8 cellular contexts compared by ENCODE assay signal in genomic region chr17:28720247-28720996, GRCh38. TPM values are rescaled to one million over a fixed set of nuclear protein-coding genes. Genes with fewer than 3 reads are reported as not detected.
DNase-seq lines count a peak whose midpoint lies in the region; ATAC-seq and TF ChIP-seq lines count a peak whose summit lies in the region.

No MANE protein-coding gene starts in this region.

- ATAC-seq in CD4-positive, CD25-positive, alpha-beta regulatory T cell (ENCODE audit: low read depth in 2 of 2) = no peak
- ATAC-seq in right lobe of liver (no peak), thoracic aorta (ENCODE audit: insufficient number of reproducible peaks, low FRiP score, low read depth) (no peak), HG03045 (IDR thresholded peaks at IDR 0.05; ENCODE audit: unreplicated experiment) (no peak)

- peaks cover 28% of the 10 kb centered on the region for H3K79me2 ChIP-seq in Karpas-422 (ENCODE audit: low read length)

- TF ChIP-seq CTCF in ascending aorta (IDR thresholded peaks at IDR 0.05) (no peak), right lobe of liver (IDR thresholded peaks at IDR 0.05) (no peak), thoracic aorta (IDR thresholded peaks at IDR 0.05) (no peak)

- H4K20me1 ChIP-seq in Karpas-422 (ENCODE audit: insufficient read depth, low read depth, low read length) = peaks cover 28% of the 10 kb centered on the region; the same call in 1 of the 2 replicates

- no peak for TF ChIP-seq POLR2A in right lobe of liver (IDR thresholded peaks at IDR 0.05)

- no peaks in the 10 kb centered on the region for H3K9me2 ChIP-seq in Karpas-422 (replicated peaks; ENCODE audit: insufficient read depth, low read length)

- H3K4me3 Mint-ChIP-seq in CD4-positive, CD25-positive, alpha-beta regulatory T cell = peak overlapping the region; percentile 93 to 100 (median 99)

- H3K36me3 ChIP-seq in CD4-positive, CD25-positive, alpha-beta regulatory T cell (ENCODE audit: control insufficient read depth, insufficient read depth, low read length) = peaks cover 34% of the 10 kb centered on the region
- peaks cover 36% of the 10 kb centered on the region for H3K36me3 ChIP-seq in Karpas-422 (ENCODE audit: insufficient read depth, low read length)
- H3K36me3 ChIP-seq in ascending aorta = peaks cover 26 to 41% of the 10 kb centered on the region in 2 donors
- H3K36me3 ChIP-seq in right lobe of liver = peaks cover 6 to 36% (median 23%) of the 10 kb centered on the region in 4 donors
- peaks cover 34% of the 10 kb centered on the region for H3K36me3 ChIP-seq in thoracic aorta

- peaks cover 4 to 68% (median 36%) of the 10 kb centered on the region in 4 donors for H3K4me1 Mint-ChIP-seq in CD4-positive, CD25-positive, alpha-beta regulatory T cell

- H3K27ac Mint-ChIP-seq in CD4-positive, CD25-positive, alpha-beta regulatory T cell = peak overlapping the region; percentile 94 to 99 (median 99)

- peaks cover 29% of the 10 kb centered on the region for H3K27me3 Mint-ChIP-seq in CD4-positive, CD25-positive, alpha-beta regulatory T cell

- WGBS in right lobe of liver (ENCODE audit: insufficient coverage, low coverage, low lambda C conversion rate, missing lambda C conversion rate) = 3% methylated on average over 22 of the region's 30 CpGs

- peak overlapping the region; percentile 90 for H3K27ac ChIP-seq in CD4-positive, CD25-positive, alpha-beta regulatory T cell (ENCODE audit: insufficient read depth, low read length, poor library complexity, severe bottlenecking)
- H3K27ac ChIP-seq in Karpas-422 (ENCODE audit: low read length) (peak overlapping the region; percentile 92), ascending aorta (peak overlapping the region; percentile 98), right lobe of liver (peak overlapping the region; percentile 38 to 74 (median 67)), thoracic aorta (peak overlapping the region; percentile 94 to 98)

- DNase-seq in CD4-positive, CD25-positive, alpha-beta regulatory T cell = peak in 1 of 3 donors; percentile 65
- peak; percentile 68 for DNase-seq in Karpas-422
- DNase-seq in ascending aorta (ENCODE audit: low spot score in 2 of 2) = no peak
- no peak for DNase-seq in right lobe of liver
- no peak for DNase-seq in thoracic aorta (ENCODE audit: low spot score)
- no peak for DNase-seq in NCI-H510A treated with DMSO at 0.1 percent for 48 hours (lab: John Stamatoyannopoulos, UW)
- DNase-seq in GOT3 (lab: John Stamatoyannopoulos, UW) = no peak

- H3K9me3 Mint-ChIP-seq in CD4-positive, CD25-positive, alpha-beta regulatory T cell = no peaks in the 10 kb centered on the region

- peaks cover 41% of the 10 kb centered on the region for H3K4me1 ChIP-seq in CD4-positive, CD25-positive, alpha-beta regulatory T cell (ENCODE audit: control insufficient read depth, insufficient read depth, low read length, poor library complexity, severe bottlenecking)
- peaks cover 46% of the 10 kb centered on the region for H3K4me1 ChIP-seq in Karpas-422 (ENCODE audit: low read length)
- peaks cover 15 to 44% of the 10 kb centered on the region in 2 donors for H3K4me1 ChIP-seq in ascending aorta
- peaks cover 0 to 23% (median 10%) of the 10 kb centered on the region in 4 donors for H3K4me1 ChIP-seq in right lobe of liver
- H3K4me1 ChIP-seq in thoracic aorta (ENCODE audit: control insufficient read depth in 1 of 2, low read depth in 2 of 2) = peaks cover 32 to 59% of the 10 kb centered on the region in 2 donors

- no peaks in the 10 kb centered on the region for H3K9me3 ChIP-seq in CD4-positive, CD25-positive, alpha-beta regulatory T cell (ENCODE audit: control insufficient read depth in 2 of 2, low read length in 2 of 2)
- H3K9me3 ChIP-seq in Karpas-422 (ENCODE audit: low read length) = no peaks in the 10 kb centered on the region
- no peaks in the 10 kb centered on the region for H3K9me3 ChIP-seq in ascending aorta
- no peaks in the 10 kb centered on the region for H3K9me3 ChIP-seq in right lobe of liver
- H3K9me3 ChIP-seq in thoracic aorta = no peaks in the 10 kb centered on the region

- peak overlapping the region; percentile 85 for H3K4me3 ChIP-seq in CD4-positive, CD25-positive, alpha-beta regulatory T cell (ENCODE audit: low read depth, low read length)
- peak overlapping the region; percentile 95 for H3K4me3 ChIP-seq in Karpas-422 (ENCODE audit: low read length)
- peak overlapping the region; percentile 82 to 85 for H3K4me3 ChIP-seq in ascending aorta
- H3K4me3 ChIP-seq in right lobe of liver = peak overlapping the region; percentile 81 to 99 (median 87)
- H3K4me3 ChIP-seq in thoracic aorta = peak overlapping the region; percentile 80

- H3K27me3 ChIP-seq in CD4-positive, CD25-positive, alpha-beta regulatory T cell (ENCODE audit: control insufficient read depth, insufficient read depth, low read length) = peaks cover 7% of the 10 kb centered on the region
- no peaks in the 10 kb centered on the region for H3K27me3 ChIP-seq in Karpas-422 (ENCODE audit: low read length)
- H3K27me3 ChIP-seq in ascending aorta = no peaks in the 10 kb centered on the region
- no peaks in the 10 kb centered on the region for H3K27me3 ChIP-seq in right lobe of liver
- no peaks in the 10 kb centered on the region for H3K27me3 ChIP-seq in thoracic aorta (replicated peaks; ENCODE audit: insufficient read depth)

- intact Hi-C loops in ascending aorta (cut with DNase I) (loop anchor here (10.0 kb wide), 1 partner anchor 394 kb away; no protein-coding TSS in a partner anchor), right lobe of liver (cut with DNase I) (no loop called here)

- H3K36me3 Mint-ChIP-seq in CD4-positive, CD25-positive, alpha-beta regulatory T cell = peaks cover 44% of the 10 kb centered on the region

- peak overlapping the region; percentile 96 for H3K9ac ChIP-seq in Karpas-422 (ENCODE audit: low read length)

- peak overlapping the region; percentile 98 for H3K4me2 ChIP-seq in Karpas-422 (ENCODE audit: low read depth, low read length, poor library complexity, severe bottlenecking)

- H2AFZ ChIP-seq in Karpas-422 (ENCODE audit: low read length) = no peak overlapping the region

RNA-seq across cellular contexts. Expression of gene RPL23A, which starts 0.6 kb away (rescaled TPM):
- total RNA-seq in CD4-positive, CD25-positive, alpha-beta regulatory T cell = 2,050 TPM
- polyA plus RNA-seq in CD4-positive, CD25-positive, alpha-beta regulatory T cell = 1,000 to 10,000 TPM; 4,206 to 5,707 (median 4,669) TPM
- 1,170 and 1,763 TPM in 2 replicates for total RNA-seq in Karpas-422 (2014; rRNA removed; shearing (Covaris generic); ENCODE audit: low replicate concordance)
- total RNA-seq in ascending aorta = 491 TPM
- 100 to 1,000 TPM; 212 to 464 (median 362) TPM for total RNA-seq in right lobe of liver
- 100 to 1,000 TPM; 279 to 387 TPM for total RNA-seq in thoracic aorta

RNA-seq across cellular contexts. Expression of gene RAB34, which starts 2.8 kb away (rescaled TPM):
- total RNA-seq in CD4-positive, CD25-positive, alpha-beta regulatory T cell = 4.0 TPM
- polyA plus RNA-seq in CD4-positive, CD25-positive, alpha-beta regulatory T cell = 10 to 100 TPM in 1 of 4 donors, 1 to 10 TPM in 3; 6.6 to 11.5 (median 6.9) TPM
- total RNA-seq in Karpas-422 (2014; rRNA removed; shearing (Covaris generic); ENCODE audit: low replicate concordance) = not detected in 2 replicates
- total RNA-seq in ascending aorta (172 TPM), right lobe of liver (10 to 100 TPM in 1 of 6 experiments, 1 to 10 TPM in 5; 2.5 to 12.5 (median 4.7) TPM), thoracic aorta (100 to 1,000 TPM; 288 to 381 TPM)

RNA-seq across cellular contexts. Expression of gene TLCD1, which starts 5.6 kb away (rescaled TPM):
- total RNA-seq in CD4-positive, CD25-positive, alpha-beta regulatory T cell = 1.3 TPM
- not detected for polyA plus RNA-seq in CD4-positive, CD25-positive, alpha-beta regulatory T cell
- 2.1 and 3.8 TPM in 2 replicates for total RNA-seq in Karpas-422 (2014; rRNA removed; shearing (Covaris generic); ENCODE audit: low replicate concordance)
- total RNA-seq in ascending aorta = not detected
- total RNA-seq in right lobe of liver = 10 to 100 TPM in 1 of 6 experiments, 1 to 10 TPM in 5; 2.9 to 11.0 (median 7.0) TPM
- total RNA-seq in thoracic aorta = 1 to 10 TPM in 1 of 2 donors, not detected in 1; 1.9 TPM

RNA-seq across cellular contexts. Expression of gene NEK8, which starts 8.2 kb away (rescaled TPM):
- 7.5 TPM for total RNA-seq in CD4-positive, CD25-positive, alpha-beta regulatory T cell
- polyA plus RNA-seq in CD4-positive, CD25-positive, alpha-beta regulatory T cell = 1 to 10 TPM; 1.8 to 2.6 (median 2.0) TPM
- 9.4 and 13.8 TPM in 2 replicates for total RNA-seq in Karpas-422 (2014; rRNA removed; shearing (Covaris generic); ENCODE audit: low replicate concordance)
- total RNA-seq in ascending aorta (3.2 TPM), right lobe of liver (1 to 10 TPM; 1.6 to 5.4 (median 3.2) TPM), thoracic aorta (1 to 10 TPM; 1.5 to 2.2 TPM)

RNA-seq across cellular contexts. Expression of gene PROCA1, which starts 8.7 kb away (rescaled TPM):
- total RNA-seq in CD4-positive, CD25-positive, alpha-beta regulatory T cell = 5.3 TPM
- polyA plus RNA-seq in CD4-positive, CD25-positive, alpha-beta regulatory T cell = under 1 TPM in 3 of 4 donors, not detected in 1; 0.37 to 0.67 (median 0.63) TPM
- 2.7 and 7.3 TPM in 2 replicates for total RNA-seq in Karpas-422 (2014; rRNA removed; shearing (Covaris generic); ENCODE audit: low replicate concordance)
- total RNA-seq in ascending aorta = 1.6 TPM
- total RNA-seq in right lobe of liver = under 1 TPM in 5 of 6 experiments, not detected in 1; 0.18 to 0.97 (median 0.54) TPM
- total RNA-seq in thoracic aorta = 1 to 10 TPM; 1.1 to 1.8 TPM

Comparison
In these comparisons a context has a peak if more than half of its experiments do, and no peak if none do; other contexts are left out.
1. RNA of gene RAB34, which starts 2.8 kb away (total RNA-seq): 288 to 381 TPM in thoracic aorta and 172 TPM in ascending aorta (single experiment); 2.5 to 12.5 TPM in right lobe of liver, 4.0 TPM in CD4-positive, CD25-positive, alpha-beta regulatory T cell (single experiment) and not detected in Karpas-422; every median in the first group is over 10 times any median in the second.
2. Peak in every context shown above with its lines, with median percentiles within 50 percentile points of each other: H3K27ac ChIP-seq and H3K4me3 ChIP-seq.